8 cellular contexts compared by ENCODE assay signal in genomic region chr1:9181176-9181906, GRCh38. TPM values are rescaled to one million over a fixed set of nuclear protein-coding genes. Genes with fewer than 3 reads are reported as not detected.
DNase-seq lines count a peak whose midpoint lies in the region; ATAC-seq and TF ChIP-seq lines count a peak whose summit lies in the region.

No MANE protein-coding gene starts in this region.

- TF ChIP-seq CTCF in LNCaP clone FGC (IDR thresholded peaks at IDR 0.05; ENCODE audit: control insufficient read depth, extremely low read depth, insufficient read depth) (peak; percentile 96), choroid plexus epithelial cell (conservative IDR thresholded peaks at IDR 0.05; ENCODE audit: low read depth, low read length) (peak; percentile 95)

- ATAC-seq in left lobe of liver: peak; percentile 87

- DNase-seq in NCI-H1105 treated with DMSO at 0.1 percent for 48 hours (lab: John Stamatoyannopoulos, UW): peak; percentile 41
- no peak for DNase-seq in NCI-H1105 (lab: John Stamatoyannopoulos, UW)
- no peak for DNase-seq in LNCaP clone FGC (ENCODE audit: low read depth)
- DNase-seq in activated CD4-positive, alpha-beta T cell treated with anti-CD3 and anti-CD28 coated beads for 1 hour: peak; percentile 51
- peak; percentile 75 for DNase-seq in choroid plexus epithelial cell (ENCODE audit: low read depth)
- peak; percentile 70 for DNase-seq in left lobe of liver (ENCODE audit: low spot score)
- peak; percentile 77 for DNase-seq in stimulated activated CD4-positive, alpha-beta T cell treated with anti-CD3 and anti-CD28 coated beads, Interleukin-4, amount 100 ng/mL, for 1 hour
- no peak for DNase-seq in foreskin melanocyte

- H3K4me3 ChIP-seq in LNCaP clone FGC (ENCODE audit: low read depth, low read length) (peak overlapping the region; percentile 91), choroid plexus epithelial cell (ENCODE audit: low read depth, low read length) (peak overlapping the region; percentile 82)

RNA-seq across cellular contexts. Expression of gene GPR157, which starts 52.4 kb away (rescaled TPM):
- 8.3 TPM for total RNA-seq in left lobe of liver

RNA-seq across cellular contexts. Expression of gene H6PD, which starts 53.2 kb away (rescaled TPM):
- total RNA-seq in left lobe of liver: 116 TPM

Comparison
In these comparisons a context has a peak if more than half of its experiments do, and no peak if none do; other contexts are left out.
1. DNase-seq: peak in NCI-H1105 treated with DMSO at 0.1 percent for 48 hours (single experiment), activated CD4-positive, alpha-beta T cell treated with anti-CD3 and anti-CD28 coated beads for 1 hour (single experiment), choroid plexus epithelial cell (single experiment), left lobe of liver (single experiment) and stimulated activated CD4-positive, alpha-beta T cell treated with anti-CD3 and anti-CD28 coated beads, Interleukin-4, amount 100 ng/mL, for 1 hour (single experiment); none in NCI-H1105 (single experiment), LNCaP clone FGC (single experiment) and foreskin melanocyte (single experiment).